14 cellular contexts compared by ENCODE assay signal in genomic region chr7:75889223-75889825, GRCh38. TPM values are rescaled to one million over a fixed set of nuclear protein-coding genes. Genes with fewer than 3 reads are reported as not detected.
A peak's percentile ranks its signal among the peaks of the same experiment; 100 is the strongest.
DNase-seq lines count a peak whose midpoint lies in the region; ATAC-seq and TF ChIP-seq lines count a peak whose summit lies in the region.
"Had no signal": no experiment of that assay in that cellular context is flagged by ENCODE, and none has a peak within 500 bp of the region (broad histone marks: within the 10 kb centered on the region; RNA-seq: fewer than 3 reads in every experiment).

No MANE protein-coding gene starts in this region.

- no peaks in the 10 kb centered on the region for H3K9me3 Mint-ChIP-seq in endothelial cell (ENCODE audit: unreplicated experiment)
- H3K9me3 Mint-ChIP-seq: CD8-positive, alpha-beta memory T cell; nephron had no signal

- peaks cover 39% of the 10 kb centered on the region for H3K36me3 ChIP-seq in HAP-1 (replicated peaks)

- H3K27me3 Mint-ChIP-seq in endothelial cell (ENCODE audit: unreplicated experiment) = peaks cover 3% of the 10 kb centered on the region
- H3K27me3 Mint-ChIP-seq: CD8-positive, alpha-beta memory T cell had no signal

- H3K9me3 ChIP-seq in HAP-1 = no peaks in the 10 kb centered on the region
- H3K9me3 ChIP-seq: tibial artery had no signal

- H3K4me1 Mint-ChIP-seq in endothelial cell (ENCODE audit: unreplicated experiment) = no peaks in the 10 kb centered on the region
- H3K4me1 Mint-ChIP-seq: CD8-positive, alpha-beta memory T cell had no signal

- no peak for ATAC-seq in HG02678 (IDR thresholded peaks at IDR 0.05; ENCODE audit: unreplicated experiment)

- H3K4me3 Mint-ChIP-seq in endothelial cell (ENCODE audit: unreplicated experiment) = peak overlapping the region; percentile 74
- H3K4me3 Mint-ChIP-seq: CD8-positive, alpha-beta memory T cell; nephron had no signal

- CTCF ChIA-PET in RWPE1 (lab: Yijun Ruan, JAX) = no interaction called here

- no peak overlapping the region for H3K4me3 ChIP-seq in HAP-1
- H3K4me3 ChIP-seq: tibial artery had no signal

- TF ChIP-seq CTCF in RWPE1 (conservative IDR thresholded peaks at IDR 0.05; ENCODE audit: low read depth) = no peak
- no peak for TF ChIP-seq CTCF in endothelial cell (IDR thresholded peaks at IDR 0.05; ENCODE audit: unreplicated experiment)

- no peaks in the 10 kb centered on the region for H3K27me3 ChIP-seq in HAP-1 (ENCODE audit: low read depth)
- H3K27me3 ChIP-seq: tibial artery had no signal

- peak; percentile 50 to 51 for DNase-seq in SHP77 (lab: John Stamatoyannopoulos, UW)
- DNase-seq in SHP77 treated with DMSO at 0.1 percent for 48 hours (lab: John Stamatoyannopoulos, UW) = no peak
- DNase-seq in RWPE1 (ENCODE audit: low spot score) = no peak
- no peak for DNase-seq in endothelial cell (ENCODE audit: low spot score)
- no peak for DNase-seq in HAP-1 (ENCODE audit: low spot score in 2 of 2)
- DNase-seq in islet precursor cell = no peak
- DNase-seq: CD8-positive, alpha-beta memory T cell; KBM-7; NCI-H1048; T1000 had no signal

- in situ Hi-C loops in HAP-1 (cut with MboI; ENCODE audit: low sequenced_read_pairs) = no loop called here

- H3K36me3 Mint-ChIP-seq in endothelial cell (ENCODE audit: low read depth, unreplicated experiment) = peaks cover 26% of the 10 kb centered on the region

- H3K27ac Mint-ChIP-seq in endothelial cell (ENCODE audit: unreplicated experiment) = no peak overlapping the region

- H3K4me1 ChIP-seq in HAP-1 = no peaks in the 10 kb centered on the region

- POLR2A ChIA-PET in RWPE1 (lab: Yijun Ruan, JAX; ENCODE audit: low non-redundant PET) = no interaction called here

- H3K27ac ChIP-seq in RWPE1 (0 out of 2 replicates have a peak overlapping the region, but pooled peaks have one; percentile 1), temporal lobe (ENCODE audit: low read depth, low read length) (peak overlapping the region; percentile 7)

RNA-seq across cellular contexts. Expression of gene RHBDD2, which starts 10.5 kb away (rescaled TPM):
- total RNA-seq in endothelial cell (ENCODE audit: unreplicated experiment) (50.7 TPM), temporal lobe (32.0 TPM)

RNA-seq across cellular contexts. Expression of gene POR, which starts 25.6 kb away (rescaled TPM):
- total RNA-seq in endothelial cell (ENCODE audit: unreplicated experiment) (70.8 TPM), temporal lobe (47.5 TPM)

Comparison
In these comparisons a context has a peak if more than half of its experiments do, and no peak if none do; other contexts are left out.
1. DNase-seq: peak in SHP77 (2 of 2); none in SHP77 treated with DMSO at 0.1 percent for 48 hours (single experiment), RWPE1 (single experiment), endothelial cell (single experiment), HAP-1 (0 of 2) and islet precursor cell (single experiment).